8 cellular contexts compared by ENCODE assay signal in genomic region chr11:27497284-27497866, GRCh38. TPM values are rescaled to one million over a fixed set of nuclear protein-coding genes. Genes with fewer than 3 reads are reported as not detected.
DNase-seq lines count a peak whose midpoint lies in the region; TF ChIP-seq lines count a peak whose summit lies in the region.

No MANE protein-coding gene starts in this region.

- H2AFZ ChIP-seq in mammary epithelial cell (ENCODE audit: low read depth, low read length): no peak overlapping the region
- no peak overlapping the region for H2AFZ ChIP-seq in mesenchymal stem cell (ENCODE audit: low read depth, low read length)

- no peak for TF ChIP-seq CTCF in HEK293 (tag by site-specific recombination; IDR thresholded peaks at IDR 0.05)
- TF ChIP-seq CTCF in mammary epithelial cell (conservative IDR thresholded peaks at IDR 0.05 in 1 of 2, IDR thresholded peaks at IDR 0.05 in 1 of 2; ENCODE audit: extremely low read depth in 1 of 2, insufficient read depth in 1 of 2, low read depth in 1 of 2, low read length in 2 of 2): peak; percentile 29 to 44

- H3K79me1 ChIP-seq in mesenchymal stem cell (replicated peaks; ENCODE audit: low read length, poor library complexity, severe bottlenecking): peaks cover 10% of the 10 kb centered on the region

- DNase-seq in NCI-H2196 (lab: John Stamatoyannopoulos, UW; ENCODE audit: unreplicated experiment): peak; percentile 36
- no peak for DNase-seq in NCI-H2196 treated with DMSO at 0.1 percent for 48 hours (lab: John Stamatoyannopoulos, UW; ENCODE audit: unreplicated experiment)
- peak; percentile 41 for DNase-seq in NCI-H1105 (lab: John Stamatoyannopoulos, UW)
- DNase-seq in mammary epithelial cell: peak; percentile 13
- DNase-seq in mesenchymal stem cell: peak; percentile 48
- no peak for DNase-seq in mucosa of gallbladder (ENCODE audit: low spot score)
- no peak for DNase-seq in 8988T

- no peak overlapping the region for H4K91ac ChIP-seq in mesenchymal stem cell (ENCODE audit: low read length)

- dilution Hi-C loops in mammary epithelial cell (cut with HindIII; ENCODE audit: low sequenced_read_pairs): loop anchor here (25.0 kb wide), 1 partner anchor 310 kb away; no protein-coding TSS in a partner anchor

- peaks cover 2% of the 10 kb centered on the region for H4K20me1 ChIP-seq in mammary epithelial cell (ENCODE audit: insufficient read depth, low read length)

- in situ Hi-C loops in mammary epithelial cell (cut with MboI; ENCODE audit: low sequenced_read_pairs in 2 of 2): loop anchor here in 1 of 2 donors (10.0 kb wide), 1 partner anchor 313 kb away; no protein-coding TSS in a partner anchor

- H3K27me3 ChIP-seq in mammary epithelial cell (ENCODE audit: insufficient read depth, low read length): no peaks in the 10 kb centered on the region
- H3K27me3 ChIP-seq in mesenchymal stem cell (ENCODE audit: control insufficient read depth in 1 of 2, insufficient read depth in 1 of 2, low read length in 2 of 2): no peaks in the 10 kb centered on the region

- intact Hi-C loops in mammary epithelial cell (cut with micrococcal nuclease): loop anchor here (1.0 kb wide), 1 partner anchor 313 kb away; no protein-coding TSS in a partner anchor

- no peak overlapping the region for H3K4me2 ChIP-seq in mammary epithelial cell (ENCODE audit: insufficient read depth, low read depth, low read length)
- H3K4me2 ChIP-seq in mesenchymal stem cell (ENCODE audit: low read length, poor library complexity, severe bottlenecking): no peak overlapping the region

- H2BK12ac ChIP-seq in mesenchymal stem cell (ENCODE audit: low read length in 2 of 2): no peak overlapping the region

- peaks cover 13 to 74% of the 10 kb centered on the region in 2 experiments for H3K36me3 ChIP-seq in HEK293 (ENCODE audit: control insufficient read depth in 2 of 2, insufficient read depth in 1 of 2, low read length in 2 of 2)
- peaks cover 27% of the 10 kb centered on the region for H3K36me3 ChIP-seq in mammary epithelial cell (ENCODE audit: insufficient read depth, low read length)
- peaks cover 7 to 65% of the 10 kb centered on the region in 2 experiments for H3K36me3 ChIP-seq in mesenchymal stem cell (ENCODE audit: control insufficient read depth in 1 of 2, insufficient read depth in 2 of 2, low read depth in 1 of 2, low read length in 2 of 2)

- H3K4me1 ChIP-seq in HEK293 (ENCODE audit: control insufficient read depth, insufficient read depth, low read length) (no peaks in the 10 kb centered on the region), mammary epithelial cell (ENCODE audit: insufficient read depth, low read length) (no peaks in the 10 kb centered on the region), mesenchymal stem cell (ENCODE audit: control insufficient read depth, insufficient read depth, low read depth, low read length) (no peaks in the 10 kb centered on the region)

- H3K4me3 ChIP-seq in HEK293 (ENCODE audit: low read depth, low read length) (no peak overlapping the region), mammary epithelial cell (replicated peaks in 1 of 3; ENCODE audit: insufficient read depth in 1 of 3, low read depth in 2 of 3, low read length in 3 of 3) (no peak overlapping the region), mesenchymal stem cell (ENCODE audit: insufficient read depth in 1 of 2, low read depth in 1 of 2, low read length in 2 of 2) (no peak overlapping the region)

- H2BK120ac ChIP-seq in mesenchymal stem cell (ENCODE audit: low read depth, low read length): no peak overlapping the region

- H2BK5ac ChIP-seq in mesenchymal stem cell (ENCODE audit: low read depth, low read length, poor library complexity, severe bottlenecking): no peak overlapping the region

- POLR2A ChIA-PET in HEK293 (lab: Yijun Ruan, JAX): no interaction called here

- H3K9me3 ChIP-seq in HEK293 (ENCODE audit: control insufficient read depth, insufficient read depth, low read depth, low read length) (no peaks in the 10 kb centered on the region), mammary epithelial cell (replicated peaks; ENCODE audit: insufficient read depth, low read length) (no peaks in the 10 kb centered on the region), mesenchymal stem cell (ENCODE audit: control insufficient read depth, low read length) (no peaks in the 10 kb centered on the region)

- H3K14ac ChIP-seq in mesenchymal stem cell (ENCODE audit: low read length in 2 of 2): no peak overlapping the region

- no peak overlapping the region for H3K27ac ChIP-seq in HEK293 (ENCODE audit: extremely low read depth, low read depth, low read length)
- H3K27ac ChIP-seq in mammary epithelial cell (ENCODE audit: insufficient read depth, low read depth, low read length): no peak overlapping the region
- H3K27ac ChIP-seq in mesenchymal stem cell (ENCODE audit: low read length, poor library complexity, severe bottlenecking): no peak overlapping the region

- H2AK5ac ChIP-seq in mesenchymal stem cell (ENCODE audit: low read length, severe bottlenecking): no peak overlapping the region

- no peak overlapping the region for H3K9ac ChIP-seq in mammary epithelial cell (ENCODE audit: insufficient read depth, low read length)
- peak overlapping the region; percentile 23 for H3K9ac ChIP-seq in mesenchymal stem cell (ENCODE audit: low read length)

- no peak overlapping the region for H3K4ac ChIP-seq in mesenchymal stem cell (ENCODE audit: low read depth in 1 of 2, low read length in 2 of 2)

- CTCF ChIA-PET in HEK293 (lab: Yijun Ruan, JAX) (interaction anchor here (0.7 to 6.1 kb wide), 26 partner anchors 9 to 1832 kb away, joined by 3 to 92 read pairs (median 3); partner anchors contain the start of genes LGR4 and LIN7C), mammary epithelial cell (lab: Charles Lee; ENCODE audit: low non-redundant PET) (interaction anchor here (0.5 kb wide), 1 partner anchor 313 kb away, joined by 3 read pairs; no protein-coding TSS in a partner anchor)

- H2BK15ac ChIP-seq in mesenchymal stem cell (ENCODE audit: low read depth, poor library complexity, severe bottlenecking): no peak overlapping the region

- no peak overlapping the region for H3K23ac ChIP-seq in mesenchymal stem cell (ENCODE audit: low read length in 2 of 2)

- TSS peak; percentile 9 for BruUV-seq in mammary epithelial cell (replicated peaks; lab: Mats Ljungman, UMichigan)

- no peak overlapping the region for H4K8ac ChIP-seq in mesenchymal stem cell (ENCODE audit: low read length)

- peaks cover 43% of the 10 kb centered on the region for H3K79me2 ChIP-seq in mammary epithelial cell (ENCODE audit: insufficient read depth, low read length)

- H3K18ac ChIP-seq in mesenchymal stem cell (ENCODE audit: low read depth in 1 of 2, low read length in 2 of 2): no peak overlapping the region

TF ChIP-seq in HEK293, 187 proteins besides CTCF, POLR2A, EP300 and RAD21:
- peak; percentile 45 for TF ChIP-seq ZNF654 (tag by site-specific recombination; IDR thresholded peaks at IDR 0.05; ENCODE audit: low read depth)
- TF ChIP-seq ZNF16 (tag by site-specific recombination; IDR thresholded peaks at IDR 0.05; ENCODE audit: low read depth): no peak

RNA-seq across cellular contexts. Expression of gene LIN7C, which starts 9.2 kb away (rescaled TPM):
- total RNA-seq in mammary epithelial cell (10 to 100 TPM; 43.7 to 76.3 TPM), mucosa of gallbladder (34.1 TPM)
- 16.3 TPM for polyA plus RNA-seq in mammary epithelial cell
- polyA minus RNA-seq in mammary epithelial cell: 20.2 TPM
- polyA plus RNA-seq in mesenchymal stem cell (2013, experiment 1 of 2): 15.5 TPM
- 16.2 TPM for polyA plus RNA-seq in mesenchymal stem cell (2013, experiment 2 of 2)

RNA-seq across cellular contexts. Expression of gene LGR4, which starts 24.8 kb away (rescaled TPM):
- total RNA-seq in mammary epithelial cell (10 to 100 TPM; 27.8 to 45.8 TPM), mucosa of gallbladder (47.6 TPM)
- polyA plus RNA-seq in mammary epithelial cell: 19.3 TPM
- 93.1 TPM for polyA minus RNA-seq in mammary epithelial cell
- 9.9 TPM for polyA plus RNA-seq in mesenchymal stem cell (2013, experiment 1 of 2)
- polyA plus RNA-seq in mesenchymal stem cell (2013, experiment 2 of 2): 10.9 TPM

Comparison
In these comparisons a context has a peak if more than half of its experiments do, and no peak if none do; other contexts are left out.
1. DNase-seq: peak in NCI-H2196 (single experiment), NCI-H1105 (single experiment), mammary epithelial cell (single experiment) and mesenchymal stem cell (single experiment); none in NCI-H2196 treated with DMSO at 0.1 percent for 48 hours (single experiment), mucosa of gallbladder (single experiment) and 8988T (single experiment).